Comparison of ENCODE assay signal across 1 cellular context in the genomic region with DNA sequence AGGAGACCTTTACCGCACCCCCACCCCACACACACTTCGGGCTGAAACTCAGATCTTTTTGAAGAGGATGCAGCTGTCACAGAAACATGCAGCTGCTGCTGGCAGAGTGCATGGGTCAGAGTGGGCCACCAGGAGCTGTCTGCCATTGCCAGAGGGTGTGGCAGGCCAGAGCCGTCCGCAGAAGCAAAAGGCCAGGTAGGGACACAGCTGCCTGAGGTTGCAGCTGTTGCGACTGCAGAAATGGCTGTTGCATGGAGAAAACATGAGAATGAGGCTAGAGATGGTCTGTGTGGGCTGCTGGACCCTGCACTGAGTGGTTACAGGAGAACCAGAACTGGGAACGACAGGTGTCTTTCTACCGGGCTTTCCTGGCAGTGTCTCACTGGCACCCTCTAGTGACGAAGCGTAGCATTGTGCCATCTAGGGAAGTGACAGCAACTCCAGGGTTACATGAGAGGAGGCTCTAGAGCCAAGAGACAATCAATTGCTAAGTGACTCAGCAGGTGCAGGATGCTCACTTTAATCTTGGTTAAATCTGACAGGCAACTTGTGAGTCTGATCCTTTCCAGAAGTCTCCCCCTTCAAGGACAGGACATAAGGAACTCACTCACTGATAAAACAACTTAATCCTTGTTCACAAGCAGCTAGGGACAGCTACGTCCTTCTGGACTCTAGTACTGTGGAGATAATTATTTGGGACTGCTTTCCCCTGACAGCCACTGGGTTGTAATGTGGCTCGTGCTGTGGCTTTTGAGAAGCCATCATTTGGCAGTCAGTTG.
A peak's percentile ranks its signal among the peaks of the same experiment; 100 is the strongest.
TF ChIP-seq lines count a peak whose summit lies in the region.

No MANE protein-coding gene starts in this region.

TF ChIP-seq in HepG2, 621 proteins besides CTCF, POLR2A, EP300 and RAD21 (continued from another document and continues in another):
- TF ChIP-seq, protein P1, sequence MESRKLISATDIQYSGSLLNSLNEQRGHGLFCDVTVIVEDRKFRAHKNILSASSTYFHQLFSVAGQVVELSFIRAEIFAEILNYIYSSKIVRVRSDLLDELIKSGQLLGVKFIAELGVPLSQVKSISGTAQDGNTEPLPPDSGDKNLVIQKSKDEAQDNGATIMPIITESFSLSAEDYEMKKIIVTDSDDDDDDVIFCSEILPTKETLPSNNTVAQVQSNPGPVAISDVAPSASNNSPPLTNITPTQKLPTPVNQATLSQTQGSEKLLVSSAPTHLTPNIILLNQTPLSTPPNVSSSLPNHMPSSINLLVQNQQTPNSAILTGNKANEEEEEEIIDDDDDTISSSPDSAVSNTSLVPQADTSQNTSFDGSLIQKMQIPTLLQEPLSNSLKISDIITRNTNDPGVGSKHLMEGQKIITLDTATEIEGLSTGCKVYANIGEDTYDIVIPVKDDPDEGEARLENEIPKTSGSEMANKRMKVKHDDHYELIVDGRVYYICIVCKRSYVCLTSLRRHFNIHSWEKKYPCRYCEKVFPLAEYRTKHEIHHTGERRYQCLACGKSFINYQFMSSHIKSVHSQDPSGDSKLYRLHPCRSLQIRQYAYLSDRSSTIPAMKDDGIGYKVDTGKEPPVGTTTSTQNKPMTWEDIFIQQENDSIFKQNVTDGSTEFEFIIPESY (CRISPR knock-in tag; IDR thresholded peaks at IDR 0.05): peak; percentile 35; the same call in 1 of the 2 replicates
- TF ChIP-seq GABPB1 (CRISPR knock-in tag; IDR thresholded peaks at IDR 0.05): 0 out of 2 replicates have a peak, but pooled peaks have one; percentile 37
- TF ChIP-seq ZNF10 (CRISPR knock-in tag; IDR thresholded peaks at IDR 0.05; ENCODE audit: borderline replicate concordance, low read depth): no peak
- no peak; the same call in 1 of the 2 replicates for TF ChIP-seq PAXIP1 (CRISPR knock-in tag; conservative IDR thresholded peaks at IDR 0.05)
- TF ChIP-seq, protein P2, sequence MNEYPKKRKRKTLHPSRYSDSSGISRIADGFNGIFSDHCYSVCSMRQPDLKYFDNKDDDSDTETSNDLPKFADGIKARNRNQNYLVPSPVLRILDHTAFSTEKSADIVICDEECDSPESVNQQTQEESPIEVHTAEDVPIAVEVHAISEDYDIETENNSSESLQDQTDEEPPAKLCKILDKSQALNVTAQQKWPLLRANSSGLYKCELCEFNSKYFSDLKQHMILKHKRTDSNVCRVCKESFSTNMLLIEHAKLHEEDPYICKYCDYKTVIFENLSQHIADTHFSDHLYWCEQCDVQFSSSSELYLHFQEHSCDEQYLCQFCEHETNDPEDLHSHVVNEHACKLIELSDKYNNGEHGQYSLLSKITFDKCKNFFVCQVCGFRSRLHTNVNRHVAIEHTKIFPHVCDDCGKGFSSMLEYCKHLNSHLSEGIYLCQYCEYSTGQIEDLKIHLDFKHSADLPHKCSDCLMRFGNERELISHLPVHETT (CRISPR knock-in tag; conservative IDR thresholded peaks at IDR 0.05): peak; percentile 36; the same call in 1 of the 2 replicates
- TF ChIP-seq RXRB (CRISPR knock-in tag; IDR thresholded peaks at IDR 0.05; ENCODE audit: borderline replicate concordance): peak; percentile 70; the same call in 1 of the 2 replicates
- TF ChIP-seq, protein P3, sequence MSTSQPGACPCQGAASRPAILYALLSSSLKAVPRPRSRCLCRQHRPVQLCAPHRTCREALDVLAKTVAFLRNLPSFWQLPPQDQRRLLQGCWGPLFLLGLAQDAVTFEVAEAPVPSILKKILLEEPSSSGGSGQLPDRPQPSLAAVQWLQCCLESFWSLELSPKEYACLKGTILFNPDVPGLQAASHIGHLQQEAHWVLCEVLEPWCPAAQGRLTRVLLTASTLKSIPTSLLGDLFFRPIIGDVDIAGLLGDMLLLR (CRISPR knock-in tag; IDR thresholded peaks at IDR 0.05): 0 out of 2 replicates have a peak, but pooled peaks have one; percentile 36
- peak; percentile 66 for TF ChIP-seq ZGPAT (CRISPR knock-in tag; IDR thresholded peaks at IDR 0.05)
- TF ChIP-seq SCMH1 (CRISPR knock-in tag; IDR thresholded peaks at IDR 0.05; ENCODE audit: borderline replicate concordance): no peak
- TF ChIP-seq PHF21A (CRISPR knock-in tag; IDR thresholded peaks at IDR 0.05): peak; percentile 20; the same call in 1 of the 2 replicates
- TF ChIP-seq IRF2 (CRISPR knock-in tag; IDR thresholded peaks at IDR 0.05): peak; percentile 80; the same call in 1 of the 2 replicates
- TF ChIP-seq YY1 (IDR thresholded peaks at IDR 0.05; ENCODE audit: insufficient read depth, insufficient replicate concordance, low read depth, low read length): peak; percentile 52
- no peak for TF ChIP-seq CENPBD1 (CRISPR knock-in tag; IDR thresholded peaks at IDR 0.05; ENCODE audit: borderline replicate concordance, low read depth)
- TF ChIP-seq ZSCAN25 (CRISPR knock-in tag; IDR thresholded peaks at IDR 0.05): 0 out of 2 replicates have a peak, but pooled peaks have one; percentile 36
- 0 out of 2 replicates have a peak, but pooled peaks have one; percentile 70 for TF ChIP-seq CC2D1A (CRISPR knock-in tag; IDR thresholded peaks at IDR 0.05)
- 0 out of 2 replicates have a peak, but pooled peaks have one; percentile 14 for TF ChIP-seq TFE3 (CRISPR knock-in tag; IDR thresholded peaks at IDR 0.05)
- TF ChIP-seq ZNF205 (CRISPR knock-in tag; IDR thresholded peaks at IDR 0.05): peak; percentile 85
- 0 out of 2 replicates have a peak, but pooled peaks have one; percentile 33 for TF ChIP-seq ZNF335 (CRISPR knock-in tag; IDR thresholded peaks at IDR 0.05)
- TF ChIP-seq SMAD3 (CRISPR knock-in tag; IDR thresholded peaks at IDR 0.05): peak; percentile 77; the same call in 1 of the 2 replicates
- 0 out of 2 replicates have a peak, but pooled peaks have one; percentile 23 for TF ChIP-seq FOXA3 (CRISPR knock-in tag; IDR thresholded peaks at IDR 0.05)
- no peak for TF ChIP-seq FOXM1 (CRISPR knock-in tag; IDR thresholded peaks at IDR 0.05)
- TF ChIP-seq MTA1 (CRISPR knock-in tag; IDR thresholded peaks at IDR 0.05; ENCODE audit: borderline replicate concordance): peak; percentile 26; the same call in 1 of the 2 replicates
- 0 out of 2 replicates have a peak, but pooled peaks have one; percentile 25 for TF ChIP-seq ZBTB7A (CRISPR knock-in tag; IDR thresholded peaks at IDR 0.05)
- TF ChIP-seq HNF1A (IDR thresholded peaks at IDR 0.05; ENCODE audit: low read depth): no peak
- 0 out of 2 replicates have a peak, but pooled peaks have one; percentile 22 for TF ChIP-seq HNF1A (CRISPR knock-in tag; IDR thresholded peaks at IDR 0.05; ENCODE audit: borderline replicate concordance)
- TF ChIP-seq U2AF2 (IDR thresholded peaks at IDR 0.05; ENCODE audit: low read depth, low read length): no peak
- TF ChIP-seq DR1 (CRISPR knock-in tag; IDR thresholded peaks at IDR 0.05): no peak
- TF ChIP-seq ELF1 (CRISPR knock-in tag; IDR thresholded peaks at IDR 0.05): peak; percentile 46
- 0 out of 3 replicates have a peak, but pooled peaks have one; percentile 48 for TF ChIP-seq MXI1 (IDR thresholded peaks at IDR 0.05; ENCODE audit: borderline replicate concordance, low read depth, low read length)
- peak; percentile 76; the same call in 1 of the 2 replicates for TF ChIP-seq ZNF280D (CRISPR knock-in tag; IDR thresholded peaks at IDR 0.05)
- TF ChIP-seq XBP1 (CRISPR knock-in tag; IDR thresholded peaks at IDR 0.05): no peak
- TF ChIP-seq FOXA1 (IDR thresholded peaks at IDR 0.05): no peak
- TF ChIP-seq FOXA1 (CRISPR knock-in tag; IDR thresholded peaks at IDR 0.05): 0 out of 2 replicates have a peak, but pooled peaks have one; percentile 6
- TF ChIP-seq MAFF (IDR thresholded peaks at IDR 0.05; ENCODE audit: low read depth, low read length): no peak
- TF ChIP-seq, protein P4, sequence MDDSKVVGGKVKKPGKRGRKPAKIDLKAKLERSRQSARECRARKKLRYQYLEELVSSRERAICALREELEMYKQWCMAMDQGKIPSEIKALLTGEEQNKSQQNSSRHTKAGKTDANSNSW (CRISPR knock-in tag; IDR thresholded peaks at IDR 0.05; ENCODE audit: borderline replicate concordance): no peak
